2 cellular contexts compared by ENCODE assay signal in genomic region chr17:37463039-37463438, GRCh38.
A peak's percentile ranks its signal among the peaks of the same experiment; 100 is the strongest.
TF ChIP-seq lines count a peak whose summit lies in the region.

No MANE protein-coding gene starts in this region.

TF ChIP-seq in HepG2, 621 proteins besides CTCF, POLR2A, EP300 and RAD21:
- TF ChIP-seq ARNT2 (CRISPR knock-in tag; IDR thresholded peaks at IDR 0.05; ENCODE audit: low read depth) (no peak), RAD51 (IDR thresholded peaks at IDR 0.05; ENCODE audit: borderline replicate concordance) (no peak), ATF7 (IDR thresholded peaks at IDR 0.05) (peak; percentile 91), ATF7 (CRISPR knock-in tag; IDR thresholded peaks at IDR 0.05) (no peak)

TF ChIP-seq in K562, 482 proteins besides CTCF, POLR2A, EP300 and RAD21:
- TF ChIP-seq SMAD4 (CRISPR knock-in tag; conservative IDR thresholded peaks at IDR 0.05) (no peak), ATF3 (IDR thresholded peaks at IDR 0.05) (peak; percentile 66), ATF3 (CRISPR knock-in tag; conservative IDR thresholded peaks at IDR 0.05) (no peak)
